Comparison of ENCODE assay signal across 1 cellular context in genomic region chr3:48555949-48556795, GRCh38.
TF ChIP-seq lines count a peak whose summit lies in the region.

No MANE protein-coding gene starts in this region.

TF ChIP-seq in GM12878, 131 proteins besides CTCF, POLR2A, EP300 and RAD21:
- TF ChIP-seq ZSCAN29 (IDR thresholded peaks at IDR 0.05) (no peak), JUND (IDR thresholded peaks at IDR 0.05; ENCODE audit: low read depth, low read length) (no peak), TCF3 (IDR thresholded peaks at IDR 0.05; ENCODE audit: borderline replicate concordance, insufficient read depth, low read depth, low read length) (no peak), ZBED1 (IDR thresholded peaks at IDR 0.05; ENCODE audit: borderline replicate concordance) (no peak), CREB1 (IDR thresholded peaks at IDR 0.05; ENCODE audit: low read depth) (no peak), SREBF1 (IDR thresholded peaks at IDR 0.05; ENCODE audit: low read length) (no peak), ATF2 (IDR thresholded peaks at IDR 0.05; ENCODE audit: low read length) (no peak), HSF1 (IDR thresholded peaks at IDR 0.05; ENCODE audit: low read depth, low read length) (no peak), SMARCA5 (IDR thresholded peaks at IDR 0.05) (peak; percentile 49; the same call in 1 of the 2 replicates), TCF7 (IDR thresholded peaks at IDR 0.05; ENCODE audit: borderline replicate concordance) (no peak), ZNF24 (IDR thresholded peaks at IDR 0.05) (no peak), MEF2B (IDR thresholded peaks at IDR 0.05; ENCODE audit: partially characterized antibody, poor library complexity, severe bottlenecking) (peak; percentile 18), RB1 (IDR thresholded peaks at IDR 0.05; ENCODE audit: borderline replicate concordance) (no peak), STAT3 (IDR thresholded peaks at IDR 0.05; ENCODE audit: low read depth, low read length) (no peak), MLLT1 (IDR thresholded peaks at IDR 0.05) (peak; percentile 58), ASH2L (IDR thresholded peaks at IDR 0.05; ENCODE audit: borderline replicate concordance, low read depth) (no peak), SIN3A (IDR thresholded peaks at IDR 0.05; ENCODE audit: low read depth, low read length) (0 out of 2 replicates have a peak, but pooled peaks have one; percentile 25)
